ENCODE assay signal across 10 cellular contexts in the genomic region with DNA sequence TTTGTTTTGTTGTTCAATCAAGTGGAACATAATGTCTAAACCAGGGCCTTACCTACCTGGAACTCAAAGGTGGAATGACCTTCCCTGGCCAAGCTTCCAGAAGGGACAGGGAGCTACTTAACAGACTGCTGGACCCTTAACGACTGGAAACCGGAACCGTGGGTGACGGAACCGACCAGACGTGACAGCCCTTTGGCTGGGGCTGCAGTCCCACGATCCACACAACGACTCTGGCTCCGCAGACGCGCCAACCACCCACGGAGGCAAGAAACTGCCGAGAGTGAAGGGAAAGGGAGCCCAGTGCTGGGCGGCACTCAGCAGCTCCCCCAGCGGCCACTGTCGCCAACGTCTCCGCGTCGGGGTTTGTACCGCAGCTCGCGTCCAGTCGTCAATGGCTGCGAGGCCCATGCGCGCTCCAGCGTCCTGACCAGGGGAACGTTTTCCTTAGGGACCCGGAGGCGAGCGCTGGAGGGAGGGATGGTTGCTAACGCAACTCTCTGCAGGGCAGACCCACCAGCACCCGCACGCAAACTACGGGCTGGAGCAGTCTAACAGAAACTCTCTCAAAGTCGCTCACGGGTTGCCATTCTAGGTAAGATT. TPM values are rescaled to one million over a fixed set of nuclear protein-coding genes. Genes with fewer than 3 reads are reported as not detected.
A peak's percentile ranks its signal among the peaks of the same experiment; 100 is the strongest.
DNase-seq lines count a peak whose midpoint lies in the region; ATAC-seq and TF ChIP-seq lines count a peak whose summit lies in the region.
"Had no signal": no experiment of that assay in that cellular context is flagged by ENCODE, and none has a peak within 500 bp of the region (broad histone marks: within the 10 kb centered on the region; RNA-seq: fewer than 3 reads in every experiment).

No MANE protein-coding gene starts in this region.

- H3K27me3 Mint-ChIP-seq in activated naive CD4-positive, alpha-beta T cell treated with anti-CD3 and anti-CD28 coated beads, Interleukin-2, amount 50 U/mL, for 24 hours: no peaks in the 10 kb centered on the region

- peak overlapping the region; percentile 87 for H4K91ac ChIP-seq in trophoblast cell (ENCODE audit: low read depth, low read length)

- peak; percentile 86 for TF ChIP-seq CTCF in OCI-LY1 (IDR thresholded peaks at IDR 0.05; ENCODE audit: low read length)
- peak; percentile 88 for TF ChIP-seq CTCF in cardiac muscle cell (IDR thresholded peaks at IDR 0.05; ENCODE audit: low read depth, low read length)
- peak; percentile 73 to 79 (median 76) for TF ChIP-seq CTCF in upper lobe of left lung (IDR thresholded peaks at IDR 0.05)

- H3K14ac ChIP-seq in trophoblast cell (ENCODE audit: low read length): peak overlapping the region; percentile 83

- H4K12ac ChIP-seq in trophoblast cell (ENCODE audit: low read depth, low read length): peak overlapping the region; percentile 16

- H3K9me3 ChIP-seq in OCI-LY1 (ENCODE audit: low read length): no peaks in the 10 kb centered on the region
- no peaks in the 10 kb centered on the region for H3K9me3 ChIP-seq in cardiac muscle cell (ENCODE audit: low read depth)
- H3K9me3 ChIP-seq in trophoblast cell (ENCODE audit: insufficient read depth, low read depth, low read length): peaks cover 5% of the 10 kb centered on the region
- no peaks in the 10 kb centered on the region for H3K9me3 ChIP-seq in upper lobe of left lung

- H3K18ac ChIP-seq in trophoblast cell (ENCODE audit: low read length): peak overlapping the region; percentile 94

- no peaks in the 10 kb centered on the region for H4K20me1 ChIP-seq in OCI-LY1 (ENCODE audit: insufficient read depth, low read length)

- peak overlapping the region; percentile 53 for H3K4me3 ChIP-seq in OCI-LY1 (ENCODE audit: low read depth, low read length, poor library complexity, severe bottlenecking)
- H3K4me3 ChIP-seq in cardiac muscle cell: no peak overlapping the region
- no peak overlapping the region for H3K4me3 ChIP-seq in trophoblast cell (ENCODE audit: low read depth, low read length)
- peak overlapping the region in 2 of 4 donors; percentile 23 to 27 for H3K4me3 ChIP-seq in upper lobe of left lung

- peak overlapping the region; percentile 43 for H2AK5ac ChIP-seq in trophoblast cell (ENCODE audit: low read length)

- 0 out of 2 replicates have a peak, but pooled peaks cover 11% of the 10 kb centered on the region for H3K27me3 ChIP-seq in OCI-LY1 (ENCODE audit: insufficient read depth, low read length)
- no peaks in the 10 kb centered on the region for H3K27me3 ChIP-seq in cardiac muscle cell
- no peaks in the 10 kb centered on the region for H3K27me3 ChIP-seq in trophoblast cell (ENCODE audit: insufficient read depth, low read length)
- no peaks in the 10 kb centered on the region for H3K27me3 ChIP-seq in upper lobe of left lung

- H2BK5ac ChIP-seq in trophoblast cell (ENCODE audit: low read depth, low read length, poor library complexity): peak overlapping the region; percentile 71

- H3K79me2 ChIP-seq in OCI-LY1 (ENCODE audit: insufficient read depth, low read length): no peaks in the 10 kb centered on the region
- peaks cover 2% of the 10 kb centered on the region for H3K79me2 ChIP-seq in trophoblast cell (ENCODE audit: control insufficient read depth, insufficient read depth, low read length, poor library complexity)

- H3K4me3 Mint-ChIP-seq in activated naive CD4-positive, alpha-beta T cell treated with anti-CD3 and anti-CD28 coated beads, Interleukin-2, amount 50 U/mL, for 24 hours: peak overlapping the region; percentile 66

- H3K79me1 ChIP-seq in trophoblast cell (ENCODE audit: low read length): peaks cover 28% of the 10 kb centered on the region

- no peak for TF ChIP-seq EP300 in upper lobe of left lung (IDR thresholded peaks at IDR 0.05)

- peak overlapping the region; percentile 46; the same call in 1 of the 2 replicates for H3K9ac ChIP-seq in OCI-LY1 (ENCODE audit: low read length)
- H3K9ac ChIP-seq in trophoblast cell (ENCODE audit: low read length): no peak overlapping the region

- H2BK12ac ChIP-seq in trophoblast cell (ENCODE audit: low read length): peak overlapping the region; percentile 99

- peak overlapping the region; percentile 76 for H3K27ac Mint-ChIP-seq in activated naive CD4-positive, alpha-beta T cell treated with anti-CD3 and anti-CD28 coated beads, Interleukin-2, amount 50 U/mL, for 24 hours

- H3K4me2 ChIP-seq in OCI-LY1 (ENCODE audit: low read length): peak overlapping the region; percentile 80
- H3K4me2 ChIP-seq in trophoblast cell (ENCODE audit: low read length): peak overlapping the region; percentile 34

- H4K8ac ChIP-seq in trophoblast cell (ENCODE audit: low read depth, low read length): peak overlapping the region; percentile 90

- no peaks in the 10 kb centered on the region for H3K9me3 Mint-ChIP-seq in activated naive CD4-positive, alpha-beta T cell treated with anti-CD3 and anti-CD28 coated beads, Interleukin-2, amount 50 U/mL, for 24 hours

- peaks cover 37% of the 10 kb centered on the region for H3K4me1 Mint-ChIP-seq in activated naive CD4-positive, alpha-beta T cell treated with anti-CD3 and anti-CD28 coated beads, Interleukin-2, amount 50 U/mL, for 24 hours

- no peaks in the 10 kb centered on the region for H3F3A ChIP-seq in OCI-LY1 (ENCODE audit: insufficient read depth, low read length)

- DNase-seq in AG08396 (ENCODE audit: low spot score) (peak; percentile 79), cardiac muscle cell (ENCODE audit: low read depth in 1 of 2, low spot score in 1 of 2) (peak; percentile 61 to 85), trophoblast cell (no peak), upper lobe of left lung (peak; percentile 68 to 94), NCI-H146 (lab: John Stamatoyannopoulos, UW) (no peak), DMS79 (lab: John Stamatoyannopoulos, UW) (no peak)
- DNase-seq: DND-41 had no signal

- no peak for TF ChIP-seq POLR2A in upper lobe of left lung (IDR thresholded peaks at IDR 0.05)

- no peak overlapping the region for H3K23ac ChIP-seq in trophoblast cell (ENCODE audit: low read length)

- H3K27ac ChIP-seq in OCI-LY1 (ENCODE audit: low read depth, low read length, poor library complexity, severe bottlenecking) (no peak overlapping the region), cardiac muscle cell (no peak overlapping the region), trophoblast cell (ENCODE audit: low read depth, low read length) (peak overlapping the region; percentile 7), upper lobe of left lung (peak overlapping the region in 1 of 4 donors; percentile 11)

- H3K36me3 Mint-ChIP-seq in activated naive CD4-positive, alpha-beta T cell treated with anti-CD3 and anti-CD28 coated beads, Interleukin-2, amount 50 U/mL, for 24 hours: no peaks in the 10 kb centered on the region

- peak; percentile 74 to 95 for ATAC-seq in upper lobe of left lung (ENCODE audit: low FRiP score in 2 of 2)

- H3K9me2 ChIP-seq in OCI-LY1 (ENCODE audit: low read depth, low read length): no peaks in the 10 kb centered on the region

- H2AFZ ChIP-seq in OCI-LY1 (ENCODE audit: low read length) (0 out of 2 replicates have a peak overlapping the region, but pooled peaks have one; percentile 27), trophoblast cell (ENCODE audit: insufficient read depth, low read length, poor library complexity) (peak overlapping the region; percentile 89)

- no CpG with 5 or more reads among the region's 38 CpGs for WGBS in trophoblast cell (ENCODE audit: extremely low coverage, insufficient coverage, insufficient read length)
- 36 to 48% methylated on average over 23 to 38 of the region's 38 CpGs for WGBS in upper lobe of left lung, 2 donors

- peak overlapping the region; percentile 39 for H3K4ac ChIP-seq in trophoblast cell (ENCODE audit: low read depth, low read length)

- peak overlapping the region; percentile 73 for H2BK120ac ChIP-seq in trophoblast cell (ENCODE audit: insufficient read depth, low read length, poor library complexity)

- H3K4me1 ChIP-seq in OCI-LY1 (ENCODE audit: insufficient read depth, low read length, severe bottlenecking) (peaks cover 18% of the 10 kb centered on the region), cardiac muscle cell (ENCODE audit: low read depth) (peaks cover 3% of the 10 kb centered on the region), trophoblast cell (ENCODE audit: control insufficient read depth in 1 of 2, insufficient read depth in 2 of 2, low read length in 2 of 2) (peaks cover 22 to 24% of the 10 kb centered on the region in 2 experiments), upper lobe of left lung (peaks cover 6 to 21% (median 8%) of the 10 kb centered on the region in 4 donors)

- H3K36me3 ChIP-seq in OCI-LY1 (ENCODE audit: insufficient read depth, low read length) (no peaks in the 10 kb centered on the region), cardiac muscle cell (no peaks in the 10 kb centered on the region), trophoblast cell (ENCODE audit: control insufficient read depth in 1 of 2, insufficient read depth in 2 of 2, low read length in 2 of 2) (no peaks in the 10 kb centered on the region), upper lobe of left lung (no peaks in the 10 kb centered on the region)

RNA-seq across cellular contexts. Expression of a gene that starts 5.5 kb away (rescaled TPM):
- total RNA-seq in cardiac muscle cell (57.5 and 121 TPM in 2 replicates), upper lobe of left lung (10 to 100 TPM in 5 of 6 donors, 1 to 10 TPM in 1; 9.1 to 43.5 (median 26.6) TPM)
- polyA plus RNA-seq in cardiac muscle cell: 59.5 and 103 TPM in 2 replicates
- polyA plus RNA-seq in trophoblast cell (2013): 75.9 and 76.3 TPM in 2 replicates

RNA-seq across cellular contexts. Expression of a gene that starts 6.9 kb away (rescaled TPM):
- total RNA-seq in cardiac muscle cell: not detected in 2 replicates
- not detected in 2 replicates for polyA plus RNA-seq in cardiac muscle cell
- polyA plus RNA-seq in trophoblast cell (2013): 0.01 and 0.05 TPM in 2 replicates
- total RNA-seq in upper lobe of left lung: under 1 TPM in 1 of 6 donors, not detected in 5; 0.11 TPM
- total RNA-seq: glomerular endothelial cell had no signal

RNA-seq across cellular contexts. Expression of a gene that starts 21.3 kb away (rescaled TPM):
- total RNA-seq in cardiac muscle cell (310 and 370 TPM in 2 replicates), upper lobe of left lung (100 to 1,000 TPM in 5 of 6 donors, 10 to 100 TPM in 1; 83.7 to 232 (median 165) TPM)
- 186 and 257 TPM in 2 replicates for polyA plus RNA-seq in cardiac muscle cell
- 151 and 161 TPM in 2 replicates for polyA plus RNA-seq in trophoblast cell (2013)

RNA-seq across cellular contexts. Expression of a gene that starts 27.0 kb away (rescaled TPM):
- total RNA-seq in cardiac muscle cell (17.9 and 19.7 TPM in 2 replicates), upper lobe of left lung (10 to 100 TPM in 2 of 6 donors, 1 to 10 TPM in 4; 1.4 to 13.6 (median 2.5) TPM)
- 19.3 and 19.8 TPM in 2 replicates for polyA plus RNA-seq in cardiac muscle cell
- polyA plus RNA-seq in trophoblast cell (2013): 3.9 and 4.1 TPM in 2 replicates

RNA-seq across cellular contexts. Expression of a gene that starts 31.0 kb away (rescaled TPM):
- total RNA-seq in cardiac muscle cell: 113 and 120 TPM in 2 replicates
- polyA plus RNA-seq in cardiac muscle cell: 106 and 113 TPM in 2 replicates
- polyA plus RNA-seq in trophoblast cell (2013): 33.5 and 34.4 TPM in 2 replicates
- total RNA-seq in upper lobe of left lung: 10 to 100 TPM; 22.6 to 49.5 (median 34.6) TPM

Comparison
In these comparisons a context has a peak if more than half of its experiments do, and no peak if none do; other contexts are left out.
1. DNase-seq: peak in AG08396 (single experiment), cardiac muscle cell (2 of 2) and upper lobe of left lung (2 of 2); none in trophoblast cell (0 of 2), NCI-H146 (single experiment) and DMS79 (single experiment).
2. Peak in every context shown above with its lines, with median percentiles within 50 percentile points of each other: CTCF ChIP-seq.